In the genomic region with DNA sequence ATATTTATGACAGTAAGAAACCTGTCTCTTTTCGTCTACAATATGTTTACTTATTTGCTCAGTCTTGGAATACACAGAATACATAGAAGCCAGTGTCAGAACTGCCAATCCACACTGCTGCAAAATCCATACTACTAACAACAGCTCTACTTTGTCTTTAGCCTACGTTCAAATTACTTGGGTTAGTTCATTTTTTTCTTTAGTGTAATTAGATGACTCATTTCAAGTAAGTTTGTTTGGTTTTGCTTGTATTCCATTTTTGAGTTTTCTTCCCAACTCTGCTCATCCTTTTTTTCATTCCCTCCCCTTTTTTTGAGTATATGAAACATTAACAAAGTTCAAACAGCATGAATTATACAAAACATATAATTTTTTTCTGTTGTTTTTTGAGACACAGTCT, we compare ENCODE assay signal across 22 cellular contexts.
"Had no signal": no experiment of that assay in that cellular context is flagged by ENCODE, and none has a peak within 500 bp of the region (broad histone marks: within the 10 kb centered on the region; RNA-seq: fewer than 3 reads in every experiment).

No MANE protein-coding gene starts in this region.

- H3K27ac Mint-ChIP-seq: activated CD4-positive, alpha-beta memory T cell treated with anti-CD3 and anti-CD28 coated beads for 36 hours; activated CD4-positive, alpha-beta T cell treated with anti-CD3 and anti-CD28 coated beads for 36 hours; activated naive CD8-positive, alpha-beta T cell treated with anti-CD3 and anti-CD28 coated beads for 36 hours; activated T-helper 1 cell treated with anti-CD3 and anti-CD28 coated beads, Interleukin-12 subunit alpha, Interleukin-12 subunit beta, Interleukin-2, Interleukin-4 antibody, amounts not matched to agents 30 ng/mL and 10 ng/mL and 1 ng/mL, durations not matched to agents 14 hours and 24 hours and 36 hours; progenitor cell of endocrine pancreas; WTC11 had no signal

- H3K27me3 Mint-ChIP-seq: activated CD4-positive, alpha-beta memory T cell treated with anti-CD3 and anti-CD28 coated beads for 36 hours; activated CD4-positive, alpha-beta T cell treated with anti-CD3 and anti-CD28 coated beads for 36 hours; activated naive CD8-positive, alpha-beta T cell treated with anti-CD3 and anti-CD28 coated beads for 36 hours; progenitor cell of endocrine pancreas had no signal

- ATAC-seq: activated CD4-positive, alpha-beta T cell treated with anti-CD3 and anti-CD28 coated beads for 36 hours; WTC11 had no signal

- H3K27ac ChIP-seq: dorsolateral prefrontal cortex, left ventricle myocardium inferior, thyroid gland had no signal

- DNase-seq: activated CD4-positive, alpha-beta memory T cell treated with anti-CD3 and anti-CD28 coated beads for 36 hours; activated CD4-positive, alpha-beta T cell treated with anti-CD3 and anti-CD28 coated beads for 36 hours; activated naive CD4-positive, alpha-beta T cell; activated naive CD8-positive, alpha-beta T cell treated with anti-CD3 and anti-CD28 coated beads for 36 hours; activated T-cell treated with anti-CD3 and anti-CD28 coated beads for 4 hours; amygdala; dorsolateral prefrontal cortex; foreskin melanocyte; glutamatergic neuron; kidney; left ventricle myocardium inferior; mammary epithelial cell; midbrain; stimulated activated CD4-positive, alpha-beta T cell treated with anti-CD3 and anti-CD28 coated beads, Interleukin-12 subunit alpha, Interleukin-12 subunit beta, amount 100 ng/mL, for 4 hours; stimulated activated CD4-positive, alpha-beta T cell treated with anti-CD3 and anti-CD28 coated beads, Interleukin-2, amount 100 ng/mL, for 24 hours; stimulated activated naive CD4-positive, alpha-beta T cell treated with Interleukin-2 at 50 U/mL for 16 hours; T-helper 2 cell; thyroid gland had no signal

- H3K9me3 Mint-ChIP-seq: activated CD4-positive, alpha-beta memory T cell treated with anti-CD3 and anti-CD28 coated beads for 36 hours; activated naive CD8-positive, alpha-beta T cell treated with anti-CD3 and anti-CD28 coated beads for 36 hours; activated T-helper 1 cell treated with anti-CD3 and anti-CD28 coated beads, Interleukin-12 subunit alpha, Interleukin-12 subunit beta, Interleukin-2, Interleukin-4 antibody, amounts not matched to agents 30 ng/mL and 10 ng/mL and 1 ng/mL, durations not matched to agents 14 hours and 24 hours and 36 hours; WTC11 had no signal

- H3K27me3 ChIP-seq: dorsolateral prefrontal cortex, right atrium auricular region, thyroid gland had no signal

- H3K4me3 Mint-ChIP-seq: activated CD4-positive, alpha-beta memory T cell treated with anti-CD3 and anti-CD28 coated beads for 36 hours; activated CD4-positive, alpha-beta T cell treated with anti-CD3 and anti-CD28 coated beads for 36 hours; activated naive CD8-positive, alpha-beta T cell treated with anti-CD3 and anti-CD28 coated beads for 36 hours; activated T-helper 1 cell treated with anti-CD3 and anti-CD28 coated beads, Interleukin-12 subunit alpha, Interleukin-12 subunit beta, Interleukin-2, Interleukin-4 antibody, amounts not matched to agents 30 ng/mL and 10 ng/mL and 1 ng/mL, durations not matched to agents 14 hours and 24 hours and 36 hours; WTC11 had no signal

- H3K36me3 ChIP-seq: left ventricle myocardium inferior, right atrium auricular region had no signal

- H3K9me3 ChIP-seq: left ventricle myocardium inferior, right atrium auricular region, thyroid gland had no signal

- H3K4me3 ChIP-seq: dorsolateral prefrontal cortex, left ventricle myocardium inferior, right atrium auricular region, thyroid gland had no signal
